In the genomic region with DNA sequence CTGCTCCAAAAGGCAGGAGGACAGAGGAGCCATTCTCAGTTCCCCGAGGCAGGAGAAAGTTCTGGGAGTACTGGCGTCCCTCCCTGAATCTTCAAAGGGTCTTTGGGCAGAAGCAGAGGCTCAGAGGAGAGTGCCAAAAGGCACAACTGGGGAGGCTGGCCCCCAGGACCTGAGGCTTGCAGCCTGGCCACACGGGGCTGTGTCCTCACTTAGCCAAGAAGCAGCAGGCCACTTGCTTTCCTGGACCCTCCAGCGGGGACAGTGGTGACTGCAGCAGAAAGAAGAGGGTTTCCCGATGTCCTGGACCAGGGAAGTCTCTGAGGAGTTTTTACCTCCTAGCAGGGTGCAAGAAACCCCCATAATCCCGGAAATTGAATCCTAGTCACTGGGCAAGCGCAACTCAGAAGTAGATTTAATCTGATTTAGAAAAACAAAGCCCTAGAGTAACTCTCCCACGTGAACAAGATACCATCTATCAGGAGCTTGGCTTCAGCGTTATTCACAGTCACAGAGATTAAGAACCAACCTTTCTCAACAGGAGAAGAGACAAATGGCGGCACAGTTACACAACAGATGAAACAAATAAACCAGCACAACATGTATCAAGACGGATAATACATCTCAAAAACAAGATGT, we compare ENCODE assay signal across 1 cellular context.
TF ChIP-seq lines count a peak whose summit lies in the region.

No MANE protein-coding gene starts in this region.

TF ChIP-seq in WTC11, 78 proteins besides CTCF, POLR2A, EP300 and RAD21 (continued from another document):
- TF ChIP-seq, protein P1, sequence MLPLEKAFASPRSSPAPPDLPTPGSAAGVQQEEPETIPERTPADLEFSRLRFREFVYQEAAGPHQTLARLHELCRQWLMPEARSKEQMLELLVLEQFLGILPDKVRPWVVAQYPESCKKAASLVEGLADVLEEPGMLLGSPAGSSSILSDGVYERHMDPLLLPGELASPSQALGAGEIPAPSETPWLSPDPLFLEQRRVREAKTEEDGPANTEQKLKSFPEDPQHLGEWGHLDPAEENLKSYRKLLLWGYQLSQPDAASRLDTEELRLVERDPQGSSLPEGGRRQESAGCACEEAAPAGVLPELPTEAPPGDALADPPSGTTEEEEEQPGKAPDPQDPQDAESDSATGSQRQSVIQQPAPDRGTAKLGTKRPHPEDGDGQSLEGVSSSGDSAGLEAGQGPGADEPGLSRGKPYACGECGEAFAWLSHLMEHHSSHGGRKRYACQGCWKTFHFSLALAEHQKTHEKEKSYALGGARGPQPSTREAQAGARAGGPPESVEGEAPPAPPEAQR (CRISPR knock-in tag; IDR thresholded peaks at IDR 0.05), result no peak
- TF ChIP-seq, protein P2, sequence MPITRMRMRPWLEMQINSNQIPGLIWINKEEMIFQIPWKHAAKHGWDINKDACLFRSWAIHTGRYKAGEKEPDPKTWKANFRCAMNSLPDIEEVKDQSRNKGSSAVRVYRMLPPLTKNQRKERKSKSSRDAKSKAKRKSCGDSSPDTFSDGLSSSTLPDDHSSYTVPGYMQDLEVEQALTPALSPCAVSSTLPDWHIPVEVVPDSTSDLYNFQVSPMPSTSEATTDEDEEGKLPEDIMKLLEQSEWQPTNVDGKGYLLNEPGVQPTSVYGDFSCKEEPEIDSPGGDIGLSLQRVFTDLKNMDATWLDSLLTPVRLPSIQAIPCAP (CRISPR knock-in tag; IDR thresholded peaks at IDR 0.05), result no peak
- TF ChIP-seq GTF2I (CRISPR knock-in tag; conservative IDR thresholded peaks at IDR 0.05) (no peak), SOX15 (CRISPR knock-in tag; IDR thresholded peaks at IDR 0.05) (no peak)
